Comparison of ENCODE assay signal across 28 cellular contexts in genomic region chr17:35605753-35606152, GRCh38. TPM values are rescaled to one million over a fixed set of nuclear protein-coding genes. Genes with fewer than 3 reads are reported as not detected.
DNase-seq lines count a peak whose midpoint lies in the region; ATAC-seq and TF ChIP-seq lines count a peak whose summit lies in the region.
"Had no signal": no experiment of that assay in that cellular context is flagged by ENCODE, and none has a peak within 500 bp of the region (broad histone marks: within the 10 kb centered on the region; RNA-seq: fewer than 3 reads in every experiment).

No MANE protein-coding gene starts in this region.

- no peaks in the 10 kb centered on the region for H3K4me1 Mint-ChIP-seq in WTC11
- H3K4me1 Mint-ChIP-seq: natural killer cell had no signal

- H3K27me3 Mint-ChIP-seq in WTC11 (ENCODE audit: low read depth): no peaks in the 10 kb centered on the region

- H3K4me3 Mint-ChIP-seq in WTC11: no peak overlapping the region
- H3K4me3 Mint-ChIP-seq: activated T-helper 1 cell treated with anti-CD3 and anti-CD28 coated beads, Interleukin-12 subunit alpha, Interleukin-12 subunit beta, Interleukin-2, Interleukin-4 antibody, amounts not matched to agents 30 ng/mL and 10 ng/mL and 1 ng/mL, durations not matched to agents 14 hours and 24 hours and 36 hours; natural killer cell; T-helper 1 cell treated with Interleukin-12 subunit alpha and Interleukin-12 subunit beta and Interleukin-4 antibody, amounts not matched to agents 30 μg/mL and 1 μg/mL, for 36 hours had no signal

- in situ Hi-C loops in KBM-7 (cut with MboI; ENCODE audit: low pct_unique_long_range_greater_than_20kb, low sequenced_read_pairs): no loop called here

- H3K79me2 ChIP-seq in ACC112 (ENCODE audit: control insufficient read depth, insufficient read depth, low read length, unreplicated experiment): peaks cover 8% of the 10 kb centered on the region

- POLR2A ChIA-PET in WTC11 (lab: Charles Lee): no interaction called here

- ATAC-seq in WTC11: no peak
- ATAC-seq: heart left ventricle, left lung, natural killer cell, pancreas, sciatic nerve had no signal

- no peaks in the 10 kb centered on the region for H3K4me1 ChIP-seq in ACC112 (ENCODE audit: control insufficient read depth, insufficient read depth, low read length, unreplicated experiment)
- H3K4me1 ChIP-seq in vagina: peaks cover 3% of the 10 kb centered on the region
- H3K4me1 ChIP-seq: ascending aorta, left lung, pancreas, SJCRH30 had no signal

- no peak overlapping the region for H2AFZ ChIP-seq in ACC112 (ENCODE audit: low read length, unreplicated experiment)

- H3K27me3 ChIP-seq in ACC112 (ENCODE audit: insufficient read depth, low read length) (no peaks in the 10 kb centered on the region), vagina (no peaks in the 10 kb centered on the region)
- H3K27me3 ChIP-seq: ascending aorta, heart left ventricle, left lung, pancreas, SJCRH30 had no signal

- H3K27ac ChIP-seq in ACC112 (ENCODE audit: low read depth, low read length): peak overlapping the region; percentile 24
- no peak overlapping the region for H3K27ac ChIP-seq in vagina
- H3K27ac ChIP-seq: ascending aorta, heart left ventricle, left lung, pancreas, SJCRH30 had no signal

- H3K9me3 ChIP-seq in vagina: no peaks in the 10 kb centered on the region
- H3K9me3 ChIP-seq: ascending aorta, heart left ventricle, left lung, pancreas, SJCRH30 had no signal

- DNase-seq in GM03348 (ENCODE audit: low spot score): peak; percentile 75
- no peak for DNase-seq in WTC11 (ENCODE audit: low spot score)
- peak; percentile 76 for DNase-seq in fibroblast of mammary gland (ENCODE audit: low read depth)
- DNase-seq in KBM-7: no peak
- no peak for DNase-seq in amygdala (lab: John Stamatoyannopoulos, UW)
- no peak for DNase-seq in vagina (ENCODE audit: extremely low spot score in 2 of 2)
- DNase-seq in stimulated activated CD4-positive, alpha-beta T cell treated with anti-CD3 and anti-CD28 coated beads, Interleukin-2, amount 100 ng/mL, for 24 hours: no peak
- DNase-seq: activated CD4-positive, alpha-beta T cell treated with anti-CD3 and anti-CD28 coated beads for 48 hours; activated naive CD4-positive, alpha-beta T cell treated with anti-CD3 and anti-CD28 coated beads, Interleukin-2, amount 50 U/mL, for 16 hours; DMS53; effector memory CD4-positive, alpha-beta T cell; heart left ventricle; left lung; midbrain; natural killer cell; pancreas; SJCRH30; stimulated activated CD4-positive, alpha-beta T cell treated with anti-CD3 and anti-CD28 coated beads, Interleukin-15, amount 100 ng/mL, for 24 hours; stimulated activated CD8-positive, alpha-beta memory T cell treated with anti-CD3 and anti-CD28 coated beads, Interleukin-4, amount 100 ng/mL, for 48 hours had no signal

- H3K36me3 ChIP-seq in ACC112 (ENCODE audit: insufficient read depth, low read length) (peaks cover 12% of the 10 kb centered on the region), vagina (peaks cover 0 to 55% of the 10 kb centered on the region in 2 donors)

- intact Hi-C loops in vagina (cut with DNase I): no loop called here

- no peak for TF ChIP-seq POLR2A in vagina (IDR thresholded peaks at IDR 0.05)

- H3K36me3 Mint-ChIP-seq in WTC11: peaks cover 50% of the 10 kb centered on the region
- H3K36me3 Mint-ChIP-seq: natural killer cell had no signal

- CTCF ChIA-PET in WTC11 (lab: Charles Lee): interaction anchor here (1.0 to 2.1 kb wide), 2 partner anchors 9 to 142 kb away, joined by 3 to 7 read pairs; no protein-coding TSS in a partner anchor

- no peaks in the 10 kb centered on the region for H3K9me3 Mint-ChIP-seq in WTC11
- H3K9me3 Mint-ChIP-seq: activated T-helper 1 cell treated with anti-CD3 and anti-CD28 coated beads, Interleukin-12 subunit alpha, Interleukin-12 subunit beta, Interleukin-2, Interleukin-4 antibody, amounts not matched to agents 30 ng/mL and 10 ng/mL and 1 ng/mL, durations not matched to agents 14 hours and 24 hours and 36 hours; natural killer cell; T-helper 1 cell treated with Interleukin-12 subunit alpha and Interleukin-12 subunit beta and Interleukin-4 antibody, amounts not matched to agents 30 μg/mL and 1 μg/mL, for 36 hours had no signal

- H3K27ac Mint-ChIP-seq in WTC11: 0 out of 2 replicates have a peak overlapping the region, but pooled peaks have one; percentile 16
- H3K27ac Mint-ChIP-seq: activated T-helper 1 cell treated with anti-CD3 and anti-CD28 coated beads, Interleukin-12 subunit alpha, Interleukin-12 subunit beta, Interleukin-2, Interleukin-4 antibody, amounts not matched to agents 30 ng/mL and 10 ng/mL and 1 ng/mL, durations not matched to agents 14 hours and 24 hours and 36 hours; T-helper 1 cell treated with Interleukin-12 subunit alpha and Interleukin-12 subunit beta and Interleukin-4 antibody, amounts not matched to agents 30 μg/mL and 1 μg/mL, for 36 hours had no signal

- H3K4me3 ChIP-seq in ACC112 (ENCODE audit: low read depth, low read length) (no peak overlapping the region), fibroblast of mammary gland (ENCODE audit: control insufficient read depth, low read depth, low read length) (no peak overlapping the region), vagina (no peak overlapping the region)
- H3K4me3 ChIP-seq: ascending aorta, heart left ventricle, left lung, pancreas, SJCRH30 had no signal

- TF ChIP-seq CTCF in WTC11 (IDR thresholded peaks at IDR 0.05) (no peak), fibroblast of mammary gland (conservative IDR thresholded peaks at IDR 0.05; ENCODE audit: control insufficient read depth, insufficient read depth, low read depth, low read length) (no peak), vagina (IDR thresholded peaks at IDR 0.05) (no peak)

TF ChIP-seq in WTC11, 78 proteins besides CTCF, POLR2A, EP300 and RAD21:
- no peak for TF ChIP-seq ELF4 (CRISPR knock-in tag; IDR thresholded peaks at IDR 0.05; ENCODE audit: low read depth)
- TF ChIP-seq NFYB (CRISPR knock-in tag; conservative IDR thresholded peaks at IDR 0.05; ENCODE audit: low read depth): no peak

RNA-seq across cellular contexts. Expression of gene AP2B1, which starts 18.6 kb away (rescaled TPM):
- total RNA-seq in WTC11 (2021): 195 to 212 TPM (median 201 TPM) in 3 replicates
- total RNA-seq in vagina: 62.1 TPM

RNA-seq across cellular contexts. Expression of gene PEX12, which starts 27.4 kb away (rescaled TPM):
- total RNA-seq in WTC11 (2021): 4.7 to 6.5 TPM (median 5.2 TPM) in 3 replicates
- total RNA-seq in vagina: 2.9 TPM

RNA-seq across cellular contexts. Expression of gene SLFN14, which starts 45.1 kb away (rescaled TPM):
- total RNA-seq in WTC11 (2021): not detected in 3 replicates
- total RNA-seq in vagina: not detected
- total RNA-seq: ascending aorta, fibroblast of lung, NCI-H460, pancreas, SJCRH30, subcutaneous adipose tissue, ureter had no signal

Comparison
In these comparisons a context has a peak if more than half of its experiments do, and no peak if none do; other contexts are left out.
1. DNase-seq: peak in GM03348 (single experiment) and fibroblast of mammary gland (single experiment); none in WTC11 (single experiment), KBM-7 (single experiment), amygdala (0 of 56), vagina (0 of 2) and stimulated activated CD4-positive, alpha-beta T cell treated with anti-CD3 and anti-CD28 coated beads, Interleukin-2, amount 100 ng/mL, for 24 hours (0 of 2).